In the genomic region with DNA sequence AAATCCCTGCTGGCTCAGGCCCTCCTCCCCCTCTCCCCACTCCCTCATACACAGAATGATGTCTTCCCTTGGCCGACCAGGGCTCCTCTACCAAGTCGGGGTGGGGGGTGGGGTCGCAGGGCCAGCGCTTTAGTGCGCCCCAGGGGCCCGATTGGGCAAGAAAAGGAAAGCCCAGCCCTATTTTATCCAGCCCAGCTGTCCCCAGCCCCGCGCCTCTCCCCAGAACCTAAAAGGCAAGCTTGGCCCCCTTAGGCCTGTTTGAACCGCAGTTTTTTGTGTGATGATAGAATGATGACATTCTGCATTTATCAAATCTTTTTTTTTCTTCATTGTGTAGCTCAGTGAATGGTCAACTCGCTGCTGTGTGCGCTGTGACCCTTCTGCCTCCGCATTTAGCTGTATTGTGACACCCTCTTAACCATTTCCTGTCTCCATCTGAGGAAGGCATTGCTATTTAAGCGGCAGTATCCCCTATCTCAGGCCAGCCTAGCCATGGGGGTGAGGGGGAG, we compare ENCODE assay signal across 9 cellular contexts.
A peak's percentile ranks its signal among the peaks of the same experiment; 100 is the strongest.
DNase-seq lines count a peak whose midpoint lies in the region; ATAC-seq and TF ChIP-seq lines count a peak whose summit lies in the region.
"Had no signal": no experiment of that assay in that cellular context is flagged by ENCODE, and none has a peak within 500 bp of the region (broad histone marks: within the 10 kb centered on the region; RNA-seq: fewer than 3 reads in every experiment).

No MANE protein-coding gene starts in this region.

- intact Hi-C loops in cardiac septum (cut with DNase I) (loop anchor here (5.0 to 10.0 kb wide), 3 partner anchors 49 to 149 kb away; no protein-coding TSS in a partner anchor), gastrocnemius medialis (cut with DNase I; ENCODE audit: low total_unique reads) (loop anchor here (5.0 kb wide), 2 partner anchors 53 to 163 kb away; a partner anchor contains a TSS)

- CTCF ChIA-PET in SK-N-SH (lab: Yijun Ruan, JAX), result interaction anchor here (0.8 to 2.2 kb wide), 11 partner anchors 36 to 322 kb away, joined by 3 to 7 read pairs (median 4); a partner anchor contains a TSS

- no peaks in the 10 kb centered on the region for H3F3A ChIP-seq in SK-N-SH (replicated peaks; ENCODE audit: insufficient read depth)

- H3K79me2 ChIP-seq in SK-N-SH (ENCODE audit: insufficient read depth), result no peaks in the 10 kb centered on the region

- no peaks in the 10 kb centered on the region for H3K36me3 ChIP-seq in SK-N-SH (replicated peaks in 1 of 2; ENCODE audit: control insufficient read depth in 1 of 2, insufficient read depth in 2 of 2, low read length in 1 of 2)
- no peaks in the 10 kb centered on the region for H3K36me3 ChIP-seq in gastrocnemius medialis
- H3K36me3 ChIP-seq: tibial artery had no signal

- 20% methylated on average over 12 of the region's 13 CpGs for WGBS in SK-N-SH (ENCODE audit: low lambda C conversion rate)

- no peak for ATAC-seq in gastrocnemius medialis
- no peak for ATAC-seq in GM19324 (IDR thresholded peaks at IDR 0.05; ENCODE audit: low FRiP score, unreplicated experiment)
- no peak for ATAC-seq in GM19397 (IDR thresholded peaks at IDR 0.05; ENCODE audit: unreplicated experiment)

- no peak for TF ChIP-seq EP300 in SK-N-SH (IDR thresholded peaks at IDR 0.05; ENCODE audit: borderline replicate concordance in 1 of 2, low read depth in 1 of 2, low read length in 1 of 2)

- H3K9me2 ChIP-seq in SK-N-SH, result no peaks in the 10 kb centered on the region

- POLR2A ChIA-PET in SK-N-SH (lab: Yijun Ruan, JAX), result interaction anchor here (0.8 to 1.6 kb wide), 4 partner anchors 13 to 140 kb away, joined by 3 to 5 read pairs (median 3); no protein-coding TSS in a partner anchor

- H3K27me3 ChIP-seq in SK-N-SH (ENCODE audit: insufficient read depth), result peaks cover 6% of the 10 kb centered on the region; the same call in 1 of the 2 replicates
- H3K27me3 ChIP-seq in gastrocnemius medialis, result no peaks in the 10 kb centered on the region

- peak overlapping the region; percentile 18 to 86; a peak in 3 of 4 replicates for H3K27ac ChIP-seq in SK-N-SH (ENCODE audit: low read depth in 2 of 2, low read length in 1 of 2)
- H3K27ac ChIP-seq in gastrocnemius medialis, result no peak overlapping the region
- H3K27ac ChIP-seq: tibial artery had no signal

- no peak for TF ChIP-seq POLR2A in gastrocnemius medialis (IDR thresholded peaks at IDR 0.05)

- no peak overlapping the region for H2AFZ ChIP-seq in SK-N-SH (ENCODE audit: low read depth)

- in situ Hi-C loops in gastrocnemius medialis (cut with MboI; ENCODE audit: low sequenced_read_pairs in 4 of 4), result no loop called here
- in situ Hi-C loops in GM13977 (cut with MboI; ENCODE audit: low pct_unique_long_range_greater_than_20kb, low sequenced_read_pairs, unreplicated experiment), result no loop called here

- DNase-seq in NCI-H2171 treated with DMSO at 0.1 percent for 48 hours (lab: John Stamatoyannopoulos, UW), result peak; percentile 8
- no peak for DNase-seq in NCI-H2171 (lab: John Stamatoyannopoulos, UW)
- DNase-seq in SK-N-SH, result peak; percentile 75
- peak; percentile 55 for DNase-seq in cardiac septum (ENCODE audit: low spot score)
- DNase-seq in gastrocnemius medialis, result no peak
- no peak for DNase-seq in GM13977 (ENCODE audit: low spot score)

- H3K4me3 ChIP-seq in SK-N-SH (ENCODE audit: low read depth in 2 of 2, low read length in 1 of 2), result peak overlapping the region; percentile 60 to 63; a peak in 3 of 4 replicates
- peak overlapping the region; percentile 53 to 63 (median 58) for H3K4me3 ChIP-seq in gastrocnemius medialis

- no peaks in the 10 kb centered on the region for H3K9me3 ChIP-seq in SK-N-SH
- H3K9me3 ChIP-seq in gastrocnemius medialis, result no peaks in the 10 kb centered on the region
- H3K9me3 ChIP-seq: tibial artery had no signal

- TF ChIP-seq RAD21 in SK-N-SH (IDR thresholded peaks at IDR 0.05; ENCODE audit: low read length), result no peak

- TF ChIP-seq CTCF in SK-N-SH (IDR thresholded peaks at IDR 0.05) (no peak), gastrocnemius medialis (IDR thresholded peaks at IDR 0.05 in 4 of 5, conservative IDR thresholded peaks at IDR 0.05 in 1 of 5) (no peak), GM13977 (IDR thresholded peaks at IDR 0.05; ENCODE audit: extremely low read depth, insufficient read depth, missing control alignments) (no peak)

- peaks cover 11 to 48% of the 10 kb centered on the region in 2 experiments; a peak in 3 of 4 replicates for H3K4me1 ChIP-seq in SK-N-SH (ENCODE audit: control insufficient read depth in 1 of 2, insufficient read depth in 2 of 2, low read depth in 1 of 2, low read length in 1 of 2)
- peaks cover 0 to 4% of the 10 kb centered on the region in 2 donors for H3K4me1 ChIP-seq in gastrocnemius medialis

- no peaks in the 10 kb centered on the region for H4K20me1 ChIP-seq in SK-N-SH (ENCODE audit: insufficient read depth)

- no peak overlapping the region; the same call in 1 of the 2 replicates for H3K9ac ChIP-seq in SK-N-SH

- H3K4me2 ChIP-seq in SK-N-SH, result peak overlapping the region; percentile 84

TF ChIP-seq in SK-N-SH, 30 proteins besides CTCF, POLR2A, EP300 and RAD21:
- TF ChIP-seq ELF1 (IDR thresholded peaks at IDR 0.05) (no peak), MXI1 (IDR thresholded peaks at IDR 0.05; ENCODE audit: low read depth, low read length) (0 out of 2 replicates have a peak, but pooled peaks have one; percentile 7), TEAD4 (IDR thresholded peaks at IDR 0.05; ENCODE audit: borderline replicate concordance, insufficient read depth) (no peak), TAF1 (IDR thresholded peaks at IDR 0.05; ENCODE audit: borderline replicate concordance, low read depth, low read length) (no peak), FOXM1 (IDR thresholded peaks at IDR 0.05; ENCODE audit: low read depth) (no peak), GABPA (IDR thresholded peaks at IDR 0.05; ENCODE audit: low read depth) (no peak), CHD2 (IDR thresholded peaks at IDR 0.05; ENCODE audit: low read length, partially characterized antibody) (peak; percentile 44), RCOR1 (IDR thresholded peaks at IDR 0.05; ENCODE audit: low read length) (no peak)

Comparison
In these comparisons a context has a peak if more than half of its experiments do, and no peak if none do; other contexts are left out.
1. DNase-seq: peak in NCI-H2171 treated with DMSO at 0.1 percent for 48 hours (single experiment), SK-N-SH (single experiment) and cardiac septum (single experiment); none in NCI-H2171 (single experiment), gastrocnemius medialis (0 of 2) and GM13977 (single experiment).
2. H3K27ac ChIP-seq: peak in SK-N-SH (2 of 2); none in gastrocnemius medialis (0 of 4).